ENCODE assay signal across 1 cellular context in genomic region chr6:151847064-151847463, GRCh38.
TF ChIP-seq lines count a peak whose summit lies in the region.

No MANE protein-coding gene starts in this region.

TF ChIP-seq in endothelial cell of umbilical vein, 7 proteins besides CTCF, POLR2A, EP300 and RAD21:
- TF ChIP-seq FOS (IDR thresholded peaks at IDR 0.05; ENCODE audit: borderline replicate concordance, insufficient read depth, low read length) = no peak
- TF ChIP-seq EZH2 (IDR thresholded peaks at IDR 0.05; ENCODE audit: borderline replicate concordance, low read depth, low read length, severe bottlenecking) = no peak
- TF ChIP-seq POLR2AphosphoS5 (IDR thresholded peaks at IDR 0.05; ENCODE audit: insufficient read depth, low read depth, low read length) = no peak
- no peak for TF ChIP-seq GATA2 (IDR thresholded peaks at IDR 0.05; ENCODE audit: insufficient read depth, insufficient read length, low read depth, low read length)
- TF ChIP-seq, protein P1, sequence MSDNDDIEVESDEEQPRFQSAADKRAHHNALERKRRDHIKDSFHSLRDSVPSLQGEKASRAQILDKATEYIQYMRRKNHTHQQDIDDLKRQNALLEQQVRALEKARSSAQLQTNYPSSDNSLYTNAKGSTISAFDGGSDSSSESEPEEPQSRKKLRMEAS (IDR thresholded peaks at IDR 0.05; ENCODE audit: insufficient read depth, insufficient read length) = no peak
- TF ChIP-seq MYC (IDR thresholded peaks at IDR 0.05; ENCODE audit: low read depth, low read length) = no peak
- no peak for TF ChIP-seq JUN (IDR thresholded peaks at IDR 0.05; ENCODE audit: borderline replicate concordance, insufficient read depth, insufficient read length, low read depth)
TF ChIP-seq in endothelial cell of umbilical vein: peak in this region for 0.
